In genomic region chr9:16510506-16510905, GRCh38 we compare ENCODE assay signal across 1 cellular context.
TF ChIP-seq lines count a peak whose summit lies in the region.

No MANE protein-coding gene starts in this region.

TF ChIP-seq in WTC11, 78 proteins besides CTCF, POLR2A, EP300 and RAD21:
- no peak for TF ChIP-seq PRDM15 (CRISPR knock-in tag; IDR thresholded peaks at IDR 0.05)
- TF ChIP-seq TP53 (CRISPR knock-in tag; IDR thresholded peaks at IDR 0.05): no peak
- no peak for TF ChIP-seq ZNF263 (CRISPR knock-in tag; IDR thresholded peaks at IDR 0.05; ENCODE audit: low read depth)
- no peak for TF ChIP-seq NR3C1 (CRISPR knock-in tag; conservative IDR thresholded peaks at IDR 0.05; ENCODE audit: low read depth)
- TF ChIP-seq FOXK1 (CRISPR knock-in tag; IDR thresholded peaks at IDR 0.05): no peak
- TF ChIP-seq RELA (CRISPR knock-in tag; IDR thresholded peaks at IDR 0.05; ENCODE audit: borderline replicate concordance): no peak
- TF ChIP-seq PREB (CRISPR knock-in tag; IDR thresholded peaks at IDR 0.05; ENCODE audit: borderline replicate concordance): no peak
- TF ChIP-seq CDX4 (CRISPR knock-in tag; IDR thresholded peaks at IDR 0.05; ENCODE audit: borderline replicate concordance): no peak
- TF ChIP-seq ZNF219 (CRISPR knock-in tag; IDR thresholded peaks at IDR 0.05; ENCODE audit: borderline replicate concordance): no peak
- no peak for TF ChIP-seq HMGXB4 (CRISPR knock-in tag; IDR thresholded peaks at IDR 0.05)
- no peak for TF ChIP-seq NR2C2 (CRISPR knock-in tag; IDR thresholded peaks at IDR 0.05)
- no peak for TF ChIP-seq TEAD1 (CRISPR knock-in tag; IDR thresholded peaks at IDR 0.05)
- TF ChIP-seq ATF3 (CRISPR knock-in tag; conservative IDR thresholded peaks at IDR 0.05): no peak
- no peak for TF ChIP-seq ZMAT4 (CRISPR knock-in tag; IDR thresholded peaks at IDR 0.05)
- no peak for TF ChIP-seq USF1 (CRISPR knock-in tag; IDR thresholded peaks at IDR 0.05)
- TF ChIP-seq OVOL2 (CRISPR knock-in tag; IDR thresholded peaks at IDR 0.05; ENCODE audit: borderline replicate concordance): no peak
